ENCODE assay signal across 20 cellular contexts in genomic region chr9:128568470-128569083, GRCh38. TPM values are rescaled to one million over a fixed set of nuclear protein-coding genes. Genes with fewer than 3 reads are reported as not detected.
DNase-seq lines count a peak whose midpoint lies in the region; ATAC-seq and TF ChIP-seq lines count a peak whose summit lies in the region.
"Had no signal": no experiment of that assay in that cellular context is flagged by ENCODE, and none has a peak within 500 bp of the region (broad histone marks: within the 10 kb centered on the region; RNA-seq: fewer than 3 reads in every experiment).

No MANE protein-coding gene starts in this region.

- peaks cover 13% of the 10 kb centered on the region for H3K4me1 Mint-ChIP-seq in memory B cell

- no peaks in the 10 kb centered on the region for H3K9me3 ChIP-seq in stomach
- H3K9me3 ChIP-seq: adrenal gland; BLaER1 treated with 17β-estradiol and CSF1 and Interleukin-3, amounts not matched to agents 10 nM and 100 nM; SJCRH30 had no signal

- H3K4me3 Mint-ChIP-seq in memory B cell, result no peak overlapping the region
- H3K4me3 Mint-ChIP-seq: activated CD4-positive, alpha-beta T cell treated with anti-CD3 and anti-CD28 coated beads, Interleukin-2, amount 10 ng/mL, durations not matched to agents 7 days and 5 days; activated T-cell treated with anti-CD3 and anti-CD28 coated beads, Interleukin-2, amount 50 U/mL, for 4 hours; nephron progenitor cell had no signal

- peak overlapping the region; percentile 73 for H3K27ac Mint-ChIP-seq in memory B cell
- H3K27ac Mint-ChIP-seq: activated CD4-positive, alpha-beta T cell treated with anti-CD3 and anti-CD28 coated beads, Interleukin-2, amount 10 ng/mL, durations not matched to agents 7 days and 5 days; nephron progenitor cell had no signal

- H3K27me3 ChIP-seq in stomach, result no peaks in the 10 kb centered on the region
- H3K27me3 ChIP-seq: adrenal gland; BLaER1 treated with 17β-estradiol and CSF1 and Interleukin-3, amounts not matched to agents 10 nM and 100 nM; SJCRH30 had no signal

- WGBS in stomach, 5 donors, result 75 to 85% (median 81%) methylated on average over 9 of the region's 9 CpGs

- peaks cover 41 to 79% (median 76%) of the 10 kb centered on the region in 4 donors for H3K36me3 ChIP-seq in stomach

- H3K27ac ChIP-seq in stomach, result no peak overlapping the region
- H3K27ac ChIP-seq: adrenal gland; BLaER1 treated with 17β-estradiol and CSF1 and Interleukin-3, amounts not matched to agents 10 nM and 100 nM; SJCRH30 had no signal

- ATAC-seq in memory B cell (ENCODE audit: low read depth) (no peak), HG03469 (IDR thresholded peaks at IDR 0.05; ENCODE audit: unreplicated experiment) (no peak)
- ATAC-seq: HepG2 had no signal

- H3K36me3 Mint-ChIP-seq in memory B cell, result peaks cover 22% of the 10 kb centered on the region

- no peak overlapping the region for H3K4me3 ChIP-seq in astrocyte of the spinal cord (ENCODE audit: low read depth, low read length)
- no peak overlapping the region for H3K4me3 ChIP-seq in stomach
- H3K4me3 ChIP-seq: adrenal gland; BLaER1 treated with 17β-estradiol and CSF1 and Interleukin-3, amounts not matched to agents 10 nM and 100 nM; SJCRH30 had no signal

- H3K27me3 Mint-ChIP-seq in memory B cell, result no peaks in the 10 kb centered on the region
- H3K27me3 Mint-ChIP-seq: activated CD4-positive, alpha-beta T cell treated with anti-CD3 and anti-CD28 coated beads, Interleukin-2, amount 10 ng/mL, durations not matched to agents 7 days and 5 days had no signal

- DNase-seq in NCI-H345 (lab: John Stamatoyannopoulos, UW) (peak; percentile 15), NCI-H345 treated with DMSO at 0.1 percent for 48 hours (lab: John Stamatoyannopoulos, UW; ENCODE audit: unreplicated experiment) (no peak), NCI-H2029 (lab: John Stamatoyannopoulos, UW) (peak; percentile 88), astrocyte of the spinal cord (ENCODE audit: low read depth, low spot score) (peak; percentile 26), memory B cell (ENCODE audit: low spot score in 2 of 2) (no peak), stomach (no peak), GM20000 (ENCODE audit: low spot score) (no peak)
- DNase-seq: activated CD4-positive, alpha-beta T cell treated with anti-CD3 and anti-CD28 coated beads, Interleukin-2, amount 10 ng/mL, durations not matched to agents 7 days and 5 days; activated T-cell treated with anti-CD3 and anti-CD28 coated beads, Interleukin-2, amount 50 U/mL, for 4 hours; adrenal gland; mesenchymal stem cell; NCI-H446; nephron progenitor cell; stimulated activated CD4-positive, alpha-beta T cell treated with anti-CD3 and anti-CD28 coated beads, Interleukin-12 subunit alpha, Interleukin-12 subunit beta, amount 100 ng/mL, for 4 hours; stimulated activated naive CD4-positive, alpha-beta T cell; trophoblast cell had no signal

- in situ Hi-C loops in astrocyte of the spinal cord (cut with HindIII; ENCODE audit: low sequenced_read_pairs), result no loop called here

- TF ChIP-seq POLR2A in stomach (IDR thresholded peaks at IDR 0.05), result no peak

- no peaks in the 10 kb centered on the region for H3K9me3 Mint-ChIP-seq in memory B cell
- H3K9me3 Mint-ChIP-seq: activated CD4-positive, alpha-beta T cell treated with anti-CD3 and anti-CD28 coated beads, Interleukin-2, amount 10 ng/mL, durations not matched to agents 7 days and 5 days; activated T-cell treated with anti-CD3 and anti-CD28 coated beads, Interleukin-2, amount 50 U/mL, for 4 hours; nephron progenitor cell had no signal

- intact Hi-C loops in stomach (cut with DNase I; ENCODE audit: low total_unique reads), result no loop called here

- peaks cover 0 to 11% (median 4%) of the 10 kb centered on the region in 4 donors for H3K4me1 ChIP-seq in stomach
- H3K4me1 ChIP-seq: BLaER1 treated with 17β-estradiol and CSF1 and Interleukin-3, amounts not matched to agents 10 nM and 100 nM; SJCRH30 had no signal

- TF ChIP-seq EP300 in stomach (IDR thresholded peaks at IDR 0.05), result no peak

- TF ChIP-seq CTCF in astrocyte of the spinal cord (IDR thresholded peaks at IDR 0.05; ENCODE audit: low read depth, low read length), result no peak
- no peak for TF ChIP-seq CTCF in stomach (IDR thresholded peaks at IDR 0.05)
- no peak for TF ChIP-seq CTCF in GM20000 (IDR thresholded peaks at IDR 0.05; ENCODE audit: extremely low read depth, missing control alignments)

RNA-seq across cellular contexts. Expression of gene SPTAN1, which starts 16.2 kb away (rescaled TPM):
- total RNA-seq in stomach, result 100 to 1,000 TPM; 272 to 726 (median 399) TPM
- polyA plus RNA-seq in stomach, result 100 to 1,000 TPM in 1 of 3 donors, 10 to 100 TPM in 2; 41.4 to 104 (median 49.0) TPM

Comparison
In these comparisons a context has a peak if more than half of its experiments do, and no peak if none do; other contexts are left out.
1. DNase-seq: peak in NCI-H345 (single experiment), NCI-H2029 (single experiment) and astrocyte of the spinal cord (single experiment); none in NCI-H345 treated with DMSO at 0.1 percent for 48 hours (single experiment), memory B cell (0 of 2), stomach (single experiment) and GM20000 (single experiment).